In genomic region chr4:113665036-113665435, GRCh38 we compare ENCODE assay signal across 29 cellular contexts.
"Had no signal": no experiment of that assay in that cellular context is flagged by ENCODE, and none has a peak within 500 bp of the region (broad histone marks: within the 10 kb centered on the region; RNA-seq: fewer than 3 reads in every experiment).

No MANE protein-coding gene starts in this region.

- DNase-seq: activated CD4-positive, alpha-beta memory T cell treated with anti-CD3 and anti-CD28 coated beads, Interleukin-2, amount 10 ng/mL, durations not matched to agents 7 days and 5 days; activated CD4-positive, alpha-beta T cell treated with anti-CD3 and anti-CD28 coated beads for 1 hour; activated CD4-positive, alpha-beta T cell treated with anti-CD3 and anti-CD28 coated beads for 48 hours; activated CD4-positive, CD25-positive, alpha-beta regulatory T cell; activated CD8-positive, alpha-beta memory T cell treated with anti-CD3 and anti-CD28 coated beads for 24 hours; activated CD8-positive, alpha-beta memory T cell treated with anti-CD3 and anti-CD28 coated beads, Interleukin-2, amount 10 ng/mL, durations not matched to agents 7 days and 5 days; activated CD8-positive, alpha-beta memory T cell treated with anti-CD3 and anti-CD28 coated beads, Interleukin-2, amount 50 U/mL, for 48 hours; activated effector memory CD4-positive, alpha-beta T cell treated with Interleukin-2 at 50 U/mL for 16 hours; activated naive CD4-positive, alpha-beta T cell; activated naive CD4-positive, alpha-beta T cell treated with anti-CD3 and anti-CD28 coated beads, Interleukin-2, amount 50 U/mL, for 16 hours; activated naive CD8-positive, alpha-beta T cell treated with anti-CD3 and anti-CD28 coated beads for 36 hours; activated T-cell treated with anti-CD3 and anti-CD28 coated beads, Interleukin-2, amount 50 U/mL, for 48 hours; amniotic stem cell; aorta; NCI-H1048; NCI-H1105 treated with DMSO at 0.1 percent for 48 hours; NCI-H1436; NCI-H1694; NCI-H1930; NCI-H2081 treated with DMSO at 0.1 percent for 48 hours; NCI-H446 treated with DMSO at 0.1 percent for 48 hours; NCI-H524; SHP77; SJCRH30; T1000; WERI-Rb-1 had no signal

- H3K4me1 ChIP-seq: SJCRH30 had no signal

- H3K36me3 ChIP-seq: SJCRH30, WERI-Rb-1 had no signal

- H3K27me3 ChIP-seq: SJCRH30 had no signal

- ATAC-seq: activated CD8-positive, alpha-beta memory T cell treated with anti-CD3 and anti-CD28 coated beads, Interleukin-2, amount 10 ng/mL, durations not matched to agents 7 days and 5 days; K562; Panc1 had no signal

- H3K4me3 ChIP-seq: K562, SJCRH30, SK-N-MC had no signal

- H3K27ac ChIP-seq: SJCRH30, SK-N-MC, WERI-Rb-1 had no signal

- H3K9me3 ChIP-seq: SJCRH30 had no signal
